Comparison of ENCODE assay signal across 8 cellular contexts in genomic region chr12:31959051-31959700, GRCh38. TPM values are rescaled to one million over a fixed set of nuclear protein-coding genes. Genes with fewer than 3 reads are reported as not detected.
A peak's percentile ranks its signal among the peaks of the same experiment; 100 is the strongest.
DNase-seq lines count a peak whose midpoint lies in the region; ATAC-seq, FAIRE-seq and TF ChIP-seq lines count a peak whose summit lies in the region.

Gene RESF1 (plus strand): TSS chr12:31959415. CDS start chr12:31980956, 21,541 bp downstream.

- no peak for FAIRE-seq in pancreas (lab: Jason Lieb, UNC)

- no peaks in the 10 kb centered on the region for H3K27me3 ChIP-seq in pancreas
- H3K27me3 ChIP-seq in thyroid gland, result no peaks in the 10 kb centered on the region

- intact Hi-C loops in Right ventricle myocardium superior (cut with DNase I), result no loop called here
- intact Hi-C loops in pancreas (cut with DNase I), result loop anchor here in 1 of 3 donors (5.0 kb wide), 1 partner anchor 343 kb away; no protein-coding TSS in a partner anchor
- intact Hi-C loops in thyroid gland (cut with DNase I), result loop anchor here (10.0 kb wide), 1 partner anchor 234 kb away; the partner anchor contains the start of gene AMN1

- H3K4me3 ChIP-seq in GM12865 (ENCODE audit: low read depth, low read length), result peak within 1 kb of the TSS; percentile 74
- peak within 1 kb of the TSS; percentile 50 to 69 (median 68) for H3K4me3 ChIP-seq in pancreas
- peak within 1 kb of the TSS; percentile 10 to 61 (median 48) for H3K4me3 ChIP-seq in thyroid gland (replicated peaks in 1 of 3)

- ATAC-seq in HG02759 (IDR thresholded peaks at IDR 0.05; ENCODE audit: unreplicated experiment) (peak; percentile 93), Right ventricle myocardium superior (ENCODE audit: poor library complexity) (peak; percentile 98), pancreas (peak; percentile 97 to 98 (median 98))

- TF ChIP-seq CTCF in GM12865 (IDR thresholded peaks at IDR 0.05; ENCODE audit: insufficient read depth, low read depth, low read length, missing control alignments) (no peak), pancreas (IDR thresholded peaks at IDR 0.05) (no peak), thyroid gland (IDR thresholded peaks at IDR 0.05) (no peak)

- peak; percentile 34 to 85 for TF ChIP-seq POLR2A in thyroid gland (IDR thresholded peaks at IDR 0.05)

- H3K36me3 ChIP-seq in pancreas (no peaks in the 10 kb centered on the region), thyroid gland (peaks cover 0 to 5% of the 10 kb centered on the region in 2 donors)

- DNase-seq in GM12865 (ENCODE audit: low read depth) (peak; percentile 96), NCI-H128 (lab: John Stamatoyannopoulos, UW; ENCODE audit: unreplicated experiment) (peak; percentile 83), SW 1271 (lab: John Stamatoyannopoulos, UW) (peak; percentile 69 to 89), Right ventricle myocardium superior (peak; percentile 95), pancreas (peak; percentile 79 to 93 (median 86)), thyroid gland (peak; percentile 92)
- DNase-seq in activated naive CD8-positive, alpha-beta T cell treated with anti-CD3 and anti-CD28 coated beads, Interleukin-2, amount 50 U/mL, for 16 hours (ENCODE audit: low read depth, low spot score), result peak; percentile 70

- peak within 1 kb of the TSS; percentile 79 to 92 (median 86) for H3K27ac ChIP-seq in pancreas
- H3K27ac ChIP-seq in thyroid gland, result peak within 1 kb of the TSS; percentile 84 to 91 (median 86)

- H3K4me1 ChIP-seq in pancreas (peaks cover 0 to 19% (median 17%) of the 10 kb centered on the region in 3 donors), thyroid gland (peaks cover 31 to 33% of the 10 kb centered on the region in 2 donors)

- H3K9me3 ChIP-seq in pancreas (no peaks in the 10 kb centered on the region), thyroid gland (no peaks in the 10 kb centered on the region)

- 0% methylated on average over 47 to 68 of the region's 68 CpGs for WGBS in pancreas, 2 donors
- 1 to 2% methylated on average over 8 to 21 of the region's 68 CpGs for WGBS in thyroid gland, 2 donors

RNA-seq across cellular contexts. Expression of gene RESF1, which starts in this region (rescaled TPM):
- 18.1 TPM for total RNA-seq in Right ventricle myocardium superior
- total RNA-seq in pancreas, result 10 to 100 TPM; 10.6 to 32.1 (median 15.6) TPM
- polyA plus RNA-seq in pancreas, result 10 to 100 TPM; 23.1 to 25.2 TPM
- total RNA-seq in thyroid gland, result 10 to 100 TPM; 62.5 to 75.1 (median 63.3) TPM

Comparison
In these comparisons a context has a peak if more than half of its experiments do, and no peak if none do; other contexts are left out.
1. Peak in every context shown above with its lines: DNase-seq, ATAC-seq, H3K4me3 ChIP-seq and H3K27ac ChIP-seq.